8 cellular contexts compared by ENCODE assay signal in genomic region chr3:141370065-141370533, GRCh38. TPM values are rescaled to one million over a fixed set of nuclear protein-coding genes. Genes with fewer than 3 reads are reported as not detected.
DNase-seq lines count a peak whose midpoint lies in the region; ATAC-seq and TF ChIP-seq lines count a peak whose summit lies in the region.

No MANE protein-coding gene starts in this region.

- no peak for TF ChIP-seq POLR2A in transverse colon (IDR thresholded peaks at IDR 0.05)

- no peaks in the 10 kb centered on the region for H3K36me3 ChIP-seq in OCI-LY3 (replicated peaks; ENCODE audit: low read depth, low read length)
- no peaks in the 10 kb centered on the region for H3K36me3 ChIP-seq in transverse colon

- WGBS in transverse colon (ENCODE audit: low coverage in 1 of 2), 2 donors: 17 to 23% methylated on average over 1 to 2 of the region's 2 CpGs

- in situ Hi-C loops in transverse colon (cut with MboI; ENCODE audit: low pct_ligation_motif_present in 1 of 4, low pct_unique_long_range_greater_than_20kb in 1 of 4, low sequenced_read_pairs in 3 of 4): loop anchor here in 1 of 4 donors (25.0 kb wide), 1 partner anchor 192 kb away; no protein-coding TSS in a partner anchor

- H3K4me1 ChIP-seq in OCI-LY3 (ENCODE audit: low read length) (peaks cover 11% of the 10 kb centered on the region), transverse colon (peaks cover 23 to 51% (median 40%) of the 10 kb centered on the region in 4 donors)

- no peaks in the 10 kb centered on the region for H3K9me3 Mint-ChIP-seq in activated T-cell treated with anti-CD3 and anti-CD28 coated beads, Interleukin-2, amount 50 U/mL, for 72 hours

- H4K20me1 ChIP-seq in OCI-LY3 (ENCODE audit: insufficient read depth, low read length): no peaks in the 10 kb centered on the region

- peak overlapping the region; percentile 50 for H3K4me2 ChIP-seq in OCI-LY3 (ENCODE audit: low read length)

- TF ChIP-seq EP300 in transverse colon (IDR thresholded peaks at IDR 0.05; ENCODE audit: low read depth): no peak

- ATAC-seq in GM19455 (IDR thresholded peaks at IDR 0.05; ENCODE audit: unreplicated experiment) (peak; percentile 79), HG03558 (IDR thresholded peaks at IDR 0.05; ENCODE audit: extremely low read depth, unreplicated experiment) (peak; percentile 81)
- peak; percentile 84 to 93 for ATAC-seq in activated T-cell treated with anti-CD3 and anti-CD28 coated beads, Interleukin-2, amount 50 U/mL, for 72 hours (replicated peaks in 1 of 2)

- intact Hi-C loops in transverse colon (cut with DNase I; ENCODE audit: low total_unique reads): no loop called here

- H3K4me3 ChIP-seq in OCI-LY3 (ENCODE audit: low read length) (peak overlapping the region; percentile 26; the same call in 1 of the 2 replicates), fibroblast of the aortic adventitia (ENCODE audit: low read depth, low read length) (peak overlapping the region; percentile 28), transverse colon (no peak overlapping the region)

- no peaks in the 10 kb centered on the region for H3K9me3 ChIP-seq in OCI-LY3 (ENCODE audit: insufficient read depth, low read length)
- H3K9me3 ChIP-seq in transverse colon: no peaks in the 10 kb centered on the region

- H3K79me2 ChIP-seq in OCI-LY3 (ENCODE audit: low read length): no peaks in the 10 kb centered on the region

- peak overlapping the region in 1 of 2 donors; percentile 48 for H3K4me3 Mint-ChIP-seq in activated T-cell treated with anti-CD3 and anti-CD28 coated beads, Interleukin-2, amount 50 U/mL, for 72 hours

- H3K27me3 Mint-ChIP-seq in activated T-cell treated with anti-CD3 and anti-CD28 coated beads, Interleukin-2, amount 50 U/mL, for 72 hours (ENCODE audit: low read depth): no peaks in the 10 kb centered on the region

- peaks cover 0 to 2% of the 10 kb centered on the region in 2 donors for H3K36me3 Mint-ChIP-seq in activated T-cell treated with anti-CD3 and anti-CD28 coated beads, Interleukin-2, amount 50 U/mL, for 72 hours (ENCODE audit: insufficient read depth in 2 of 2)

- TF ChIP-seq CTCF in OCI-LY3 (IDR thresholded peaks at IDR 0.05; ENCODE audit: low read depth, low read length) (peak; percentile 50), fibroblast of the aortic adventitia (IDR thresholded peaks at IDR 0.05; ENCODE audit: insufficient read depth, low read length) (peak; percentile 52), transverse colon (IDR thresholded peaks at IDR 0.05) (peak in 3 of 5 experiments; percentile 16 to 36 (median 23))

- peaks cover 62% of the 10 kb centered on the region for H3K4me1 Mint-ChIP-seq in activated T-cell treated with anti-CD3 and anti-CD28 coated beads, Interleukin-2, amount 50 U/mL, for 72 hours (ENCODE audit: low read depth)

- DNase-seq in DMS 273 treated with DMSO at 0.1 percent for 48 hours (lab: John Stamatoyannopoulos, UW): peak; percentile 96
- DNase-seq in activated T-cell treated with anti-CD3 and anti-CD28 coated beads, Interleukin-2, amount 50 U/mL, for 72 hours: peak; percentile 65 to 67
- DNase-seq in fibroblast of the aortic adventitia (ENCODE audit: low read depth): peak; percentile 96
- DNase-seq in nucleus accumbens (lab: John Stamatoyannopoulos, UW): peak in 41 of 56 donors; percentile 4 to 80 (median 50)
- DNase-seq in transverse colon: peak; percentile 50

- H3K27me3 ChIP-seq in OCI-LY3 (ENCODE audit: low read depth, low read length) (no peaks in the 10 kb centered on the region), transverse colon (no peaks in the 10 kb centered on the region)

- H3K27ac Mint-ChIP-seq in activated T-cell treated with anti-CD3 and anti-CD28 coated beads, Interleukin-2, amount 50 U/mL, for 72 hours: peak overlapping the region; percentile 21

- H2AFZ ChIP-seq in OCI-LY3 (ENCODE audit: low read depth, low read length): peak overlapping the region; percentile 77

- H3K27ac ChIP-seq in OCI-LY3 (ENCODE audit: low read length) (no peak overlapping the region), transverse colon (peak overlapping the region; percentile 88 to 95 (median 91))

- no peak overlapping the region for H3K9ac ChIP-seq in OCI-LY3 (ENCODE audit: low read length)

RNA-seq across cellular contexts. Expression of gene ZBTB38, which starts 1.8 kb away (rescaled TPM):
- 10 to 100 TPM; 50.7 to 82.9 TPM for total RNA-seq in activated T-cell treated with anti-CD3 and anti-CD28 coated beads, Interleukin-2, amount 50 U/mL, for 72 hours
- total RNA-seq in fibroblast of the aortic adventitia (ENCODE audit: low replicate concordance): 52.4 and 267 TPM in 2 replicates
- 100 to 1,000 TPM in 3 of 4 donors, 10 to 100 TPM in 1; 71.8 to 182 (median 169) TPM for total RNA-seq in transverse colon

Comparison
In these comparisons a context has a peak if more than half of its experiments do, and no peak if none do; other contexts are left out.
1. H3K4me3 ChIP-seq: peak in OCI-LY3 (single experiment) and fibroblast of the aortic adventitia (single experiment); none in transverse colon (0 of 4).
2. Peak in every context shown above with its lines, with median percentiles within 50 percentile points of each other: DNase-seq, ATAC-seq and CTCF ChIP-seq.